ENCODE assay signal across 12 cellular contexts in the genomic region with DNA sequence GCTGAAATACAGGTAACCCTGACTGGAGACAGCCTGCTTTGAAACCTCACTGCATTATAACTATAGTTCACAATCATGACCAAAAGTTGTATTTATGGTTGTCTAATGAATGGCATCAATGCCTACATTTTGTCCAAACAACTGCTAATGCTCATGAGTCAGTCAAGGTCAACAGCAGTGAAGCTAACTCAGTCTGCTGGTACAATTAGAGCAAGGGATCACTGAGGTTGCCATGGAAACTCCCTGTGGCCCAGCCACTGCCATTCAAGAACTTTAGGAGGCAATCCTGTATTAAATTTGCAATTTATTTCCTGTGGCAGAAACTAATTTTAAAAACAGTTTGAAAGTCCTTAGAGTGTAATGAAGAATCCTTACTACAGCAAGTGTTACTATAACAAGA.
DNase-seq lines count a peak whose midpoint lies in the region; ATAC-seq and TF ChIP-seq lines count a peak whose summit lies in the region.
"Had no signal": no experiment of that assay in that cellular context is flagged by ENCODE, and none has a peak within 500 bp of the region (broad histone marks: within the 10 kb centered on the region; RNA-seq: fewer than 3 reads in every experiment).

No MANE protein-coding gene starts in this region.

- TF ChIP-seq RAD21 in SK-N-SH (IDR thresholded peaks at IDR 0.05; ENCODE audit: low read length) = no peak

- no peak overlapping the region for H3K9ac ChIP-seq in SK-N-SH
- H3K9ac ChIP-seq: neural progenitor cell had no signal

- H3K27me3 ChIP-seq in A673 (replicated peaks; ENCODE audit: insufficient read depth, low read depth, low read length, poor library complexity) = no peaks in the 10 kb centered on the region
- no peaks in the 10 kb centered on the region for H3K27me3 ChIP-seq in GM23338 (ENCODE audit: insufficient read depth)
- no peaks in the 10 kb centered on the region for H3K27me3 ChIP-seq in SK-N-SH (ENCODE audit: insufficient read depth)

- H3K27me3 Mint-ChIP-seq in GM23338 (ENCODE audit: insufficient read depth, low read depth, poor library complexity) = peaks cover 2% of the 10 kb centered on the region
- H3K27me3 Mint-ChIP-seq: activated CD4-positive, alpha-beta T cell treated with anti-CD3 and anti-CD28 coated beads, Interleukin-2, amount 10 ng/mL, durations not matched to agents 7 days and 5 days had no signal

- peaks cover 26% of the 10 kb centered on the region for H3K4me1 ChIP-seq in A673 (ENCODE audit: insufficient read depth, low read length, poor library complexity, severe bottlenecking)
- no peaks in the 10 kb centered on the region for H3K4me1 ChIP-seq in GM23338 (ENCODE audit: insufficient read depth)
- H3K4me1 ChIP-seq in SK-N-SH (ENCODE audit: control insufficient read depth in 1 of 2, insufficient read depth in 2 of 2, low read depth in 1 of 2, low read length in 1 of 2) = peaks cover 0 to 6% of the 10 kb centered on the region in 2 experiments; a peak in 2 of 4 replicates

- H4K20me1 ChIP-seq in GM23338 (replicated peaks; ENCODE audit: insufficient read depth) = no peaks in the 10 kb centered on the region
- H4K20me1 ChIP-seq in SK-N-SH (ENCODE audit: insufficient read depth) = no peaks in the 10 kb centered on the region

- ATAC-seq in GM23338 (no peak), HG03108 (IDR thresholded peaks at IDR 0.05; ENCODE audit: unreplicated experiment) (no peak), GM21529 (IDR thresholded peaks at IDR 0.05; ENCODE audit: unreplicated experiment) (no peak)

- BruUV-seq in A673 (replicated peaks; lab: Mats Ljungman, UMichigan) = no TSS peak

- no peak for TF ChIP-seq CTCF in A673 (conservative IDR thresholded peaks at IDR 0.05; ENCODE audit: low read depth, low read length)
- TF ChIP-seq CTCF in GM23338 (conservative IDR thresholded peaks at IDR 0.05; ENCODE audit: low read depth in 2 of 2) = no peak
- TF ChIP-seq CTCF in SK-N-SH (IDR thresholded peaks at IDR 0.05) = no peak
- no peak for TF ChIP-seq CTCF in fibroblast of villous mesenchyme (IDR thresholded peaks at IDR 0.05; ENCODE audit: insufficient read depth, low read depth, low read length)
- no peak for TF ChIP-seq CTCF in GM13976 (IDR thresholded peaks at IDR 0.05; ENCODE audit: borderline replicate concordance, control extremely low read depth, extremely low read depth, insufficient read depth, missing control alignments)

- POLR2A ChIA-PET in A673 (lab: Charles Lee; ENCODE audit: low non-redundant PET) = no interaction called here
- POLR2A ChIA-PET in SK-N-SH (lab: Yijun Ruan, JAX) = no interaction called here

- no peak overlapping the region for H3K4me2 ChIP-seq in GM23338
- H3K4me2 ChIP-seq in SK-N-SH = no peak overlapping the region
- H3K4me2 ChIP-seq: neural progenitor cell had no signal

- CTCF ChIA-PET in A673 (lab: Charles Lee) = no interaction called here
- CTCF ChIA-PET in SK-N-SH (lab: Yijun Ruan, JAX) = no interaction called here

- H3K27ac ChIP-seq in A673 (ENCODE audit: low read depth, low read length, poor library complexity, severe bottlenecking) (no peak overlapping the region), GM23338 (ENCODE audit: low read depth) (no peak overlapping the region), SK-N-SH (ENCODE audit: low read depth in 2 of 2, low read length in 1 of 2) (no peak overlapping the region)
- H3K27ac ChIP-seq: neural progenitor cell had no signal

- H3K27ac Mint-ChIP-seq in GM23338 = no peak overlapping the region
- H3K27ac Mint-ChIP-seq: activated CD4-positive, alpha-beta T cell treated with anti-CD3 and anti-CD28 coated beads, Interleukin-2, amount 10 ng/mL, durations not matched to agents 7 days and 5 days; neural progenitor cell had no signal

- in situ Hi-C loops in GM13976 (cut with MboI; ENCODE audit: low sequenced_read_pairs, unreplicated experiment) = no loop called here

- peaks cover 13% of the 10 kb centered on the region; the same call in 2 of the 3 replicates for H3K4me1 Mint-ChIP-seq in GM23338
- H3K4me1 Mint-ChIP-seq: activated CD4-positive, alpha-beta T cell treated with anti-CD3 and anti-CD28 coated beads, Interleukin-2, amount 10 ng/mL, durations not matched to agents 7 days and 5 days had no signal

- H3K9me2 ChIP-seq in GM23338 (ENCODE audit: insufficient read depth) (no peaks in the 10 kb centered on the region), SK-N-SH (no peaks in the 10 kb centered on the region)

- H3K9me3 ChIP-seq in A673 (ENCODE audit: low read depth, low read length, poor library complexity, severe bottlenecking) (no peaks in the 10 kb centered on the region), SK-N-SH (no peaks in the 10 kb centered on the region)

- no peak overlapping the region for H3K4me3 Mint-ChIP-seq in GM23338
- H3K4me3 Mint-ChIP-seq: activated CD4-positive, alpha-beta T cell treated with anti-CD3 and anti-CD28 coated beads, Interleukin-2, amount 10 ng/mL, durations not matched to agents 7 days and 5 days; neural progenitor cell had no signal

- H3F3A ChIP-seq in GM23338 (replicated peaks; ENCODE audit: low read depth) = no peaks in the 10 kb centered on the region
- no peaks in the 10 kb centered on the region for H3F3A ChIP-seq in SK-N-SH (replicated peaks; ENCODE audit: insufficient read depth)

- intact Hi-C loops in A673 (cut with micrococcal nuclease; ENCODE audit: unreplicated experiment) = no loop called here

- no peaks in the 10 kb centered on the region for H3K9me3 Mint-ChIP-seq in GM23338
- H3K9me3 Mint-ChIP-seq: activated CD4-positive, alpha-beta T cell treated with anti-CD3 and anti-CD28 coated beads, Interleukin-2, amount 10 ng/mL, durations not matched to agents 7 days and 5 days; neural progenitor cell had no signal

- H3K4me3 ChIP-seq in A673 (ENCODE audit: low read depth, low read length, poor library complexity, severe bottlenecking) (no peak overlapping the region), GM23338 (no peak overlapping the region), SK-N-SH (ENCODE audit: low read depth in 2 of 2, low read length in 1 of 2) (no peak overlapping the region), fibroblast of villous mesenchyme (ENCODE audit: low read depth, low read length) (no peak overlapping the region)
- H3K4me3 ChIP-seq: neural progenitor cell had no signal

- no peaks in the 10 kb centered on the region for H3K79me2 ChIP-seq in GM23338 (replicated peaks; ENCODE audit: insufficient read depth)
- no peaks in the 10 kb centered on the region for H3K79me2 ChIP-seq in SK-N-SH (ENCODE audit: insufficient read depth)

- H3K36me3 Mint-ChIP-seq in GM23338 (ENCODE audit: low read depth) = no peaks in the 10 kb centered on the region
- H3K36me3 Mint-ChIP-seq: neural progenitor cell had no signal

- H3K36me3 ChIP-seq in A673 (ENCODE audit: insufficient read depth, low read length, poor library complexity, severe bottlenecking) = no peaks in the 10 kb centered on the region
- no peaks in the 10 kb centered on the region for H3K36me3 ChIP-seq in GM23338 (ENCODE audit: insufficient read depth)
- H3K36me3 ChIP-seq in SK-N-SH (replicated peaks in 1 of 2; ENCODE audit: control insufficient read depth in 1 of 2, insufficient read depth in 2 of 2, low read length in 1 of 2) = peaks cover 0 to 3% of the 10 kb centered on the region in 2 experiments
- H3K36me3 ChIP-seq: neural progenitor cell had no signal

- DNase-seq in A673 (ENCODE audit: low spot score) (peak; percentile 16), GM23338 (ENCODE audit: low spot score) (peak; percentile 36), SK-N-SH (peak; percentile 8), fibroblast of villous mesenchyme (ENCODE audit: low read depth) (peak; percentile 18), GM13976 (ENCODE audit: low spot score) (no peak)
- DNase-seq in activated T-cell treated with anti-CD3 and anti-CD28 coated beads, Interleukin-2, amount 50 U/mL, for 1 hour = no peak
- DNase-seq: activated CD4-positive, alpha-beta T cell treated with anti-CD3 and anti-CD28 coated beads, Interleukin-2, amount 10 ng/mL, durations not matched to agents 7 days and 5 days; C1 segment of cervical spinal cord; stimulated activated naive CD4-positive, alpha-beta T cell had no signal

- H2AFZ ChIP-seq in GM23338 (no peak overlapping the region), SK-N-SH (ENCODE audit: low read depth) (no peak overlapping the region)
- H2AFZ ChIP-seq: neural progenitor cell had no signal

- TF ChIP-seq EP300 in SK-N-SH (IDR thresholded peaks at IDR 0.05; ENCODE audit: borderline replicate concordance in 1 of 2, low read depth in 1 of 2, low read length in 1 of 2) = no peak

TF ChIP-seq in GM23338, 12 proteins besides CTCF, POLR2A, EP300 and RAD21 (continues in another document):
- TF ChIP-seq STAT1 (IDR thresholded peaks at IDR 0.05; ENCODE audit: unreplicated experiment) = no peak
- TF ChIP-seq JUNB (IDR thresholded peaks at IDR 0.05; ENCODE audit: unreplicated experiment) = no peak
- no peak for TF ChIP-seq NANOG (IDR thresholded peaks at IDR 0.05; ENCODE audit: borderline replicate concordance)
- TF ChIP-seq ZNF114 (CRISPR knock-in tag; IDR thresholded peaks at IDR 0.05) = no peak
- no peak for TF ChIP-seq EZH2phosphoT487 (IDR thresholded peaks at IDR 0.05; ENCODE audit: unreplicated experiment)
- TF ChIP-seq POLR2AphosphoS5 (IDR thresholded peaks at IDR 0.05; ENCODE audit: low read depth) = no peak

TF ChIP-seq in SK-N-SH, 30 proteins besides CTCF, POLR2A, EP300 and RAD21:
- no peak for TF ChIP-seq FOXM1 (IDR thresholded peaks at IDR 0.05; ENCODE audit: low read depth)
- no peak for TF ChIP-seq JUND (IDR thresholded peaks at IDR 0.05)
- TF ChIP-seq PBX3 (IDR thresholded peaks at IDR 0.05) = no peak

Comparison
In these comparisons a context has a peak if more than half of its experiments do, and no peak if none do; other contexts are left out.
1. DNase-seq: peak in A673 (single experiment), GM23338 (single experiment), SK-N-SH (single experiment) and fibroblast of villous mesenchyme (single experiment); none in activated T-cell treated with anti-CD3 and anti-CD28 coated beads, Interleukin-2, amount 50 U/mL, for 1 hour (single experiment) and GM13976 (single experiment).